ENCODE assay signal across 1 cellular context in genomic region chr9:127177682-127178265, GRCh38.
A peak's percentile ranks its signal among the peaks of the same experiment; 100 is the strongest.
TF ChIP-seq lines count a peak whose summit lies in the region.

No MANE protein-coding gene starts in this region.

TF ChIP-seq in GM12878, 131 proteins besides CTCF, POLR2A, EP300 and RAD21 (continued from another document):
- TF ChIP-seq ZNF592 (IDR thresholded peaks at IDR 0.05) (peak; percentile 64; the same call in 1 of the 2 replicates), RB1 (IDR thresholded peaks at IDR 0.05; ENCODE audit: borderline replicate concordance) (no peak), SUZ12 (IDR thresholded peaks at IDR 0.05; ENCODE audit: unreplicated experiment) (no peak), MEF2B (IDR thresholded peaks at IDR 0.05; ENCODE audit: partially characterized antibody, poor library complexity, severe bottlenecking) (peak; percentile 43), SP1 (IDR thresholded peaks at IDR 0.05; ENCODE audit: low read depth, low read length) (no peak), STAT1 (conservative IDR thresholded peaks at IDR 0.05) (no peak), ZBTB33 (IDR thresholded peaks at IDR 0.05) (no peak), USF2 (IDR thresholded peaks at IDR 0.05; ENCODE audit: borderline replicate concordance, low read depth, low read length) (no peak), CHD4 (IDR thresholded peaks at IDR 0.05) (no peak), NR2F1 (conservative IDR thresholded peaks at IDR 0.05) (peak; percentile 41; the same call in 1 of the 2 replicates), ESRRA (IDR thresholded peaks at IDR 0.05; ENCODE audit: low read length) (no peak), TBL1XR1 (IDR thresholded peaks at IDR 0.05; ENCODE audit: low read depth, low read length) (no peak), POLR2AphosphoS5 (IDR thresholded peaks at IDR 0.05; ENCODE audit: low read length) (no peak), PAX8 (IDR thresholded peaks at IDR 0.05) (no peak), CEBPB (IDR thresholded peaks at IDR 0.05; ENCODE audit: borderline replicate concordance in 1 of 2, low read depth in 2 of 2, low read length in 2 of 2) (no peak), WRNIP1 (IDR thresholded peaks at IDR 0.05; ENCODE audit: borderline replicate concordance, low read depth, low read length) (no peak), PRDM15 (CRISPR knock-in tag; IDR thresholded peaks at IDR 0.05) (no peak), SPI1 (IDR thresholded peaks at IDR 0.05; ENCODE audit: borderline replicate concordance, insufficient read depth, low read depth, low read length) (no peak), ZBED1 (IDR thresholded peaks at IDR 0.05; ENCODE audit: borderline replicate concordance) (no peak), BACH1 (IDR thresholded peaks at IDR 0.05; ENCODE audit: borderline replicate concordance) (no peak), IRF5 (IDR thresholded peaks at IDR 0.05; ENCODE audit: borderline replicate concordance) (no peak)
TF ChIP-seq in GM12878: peak in this region for 6.
